ENCODE assay signal across 8 cellular contexts in the genomic region with DNA sequence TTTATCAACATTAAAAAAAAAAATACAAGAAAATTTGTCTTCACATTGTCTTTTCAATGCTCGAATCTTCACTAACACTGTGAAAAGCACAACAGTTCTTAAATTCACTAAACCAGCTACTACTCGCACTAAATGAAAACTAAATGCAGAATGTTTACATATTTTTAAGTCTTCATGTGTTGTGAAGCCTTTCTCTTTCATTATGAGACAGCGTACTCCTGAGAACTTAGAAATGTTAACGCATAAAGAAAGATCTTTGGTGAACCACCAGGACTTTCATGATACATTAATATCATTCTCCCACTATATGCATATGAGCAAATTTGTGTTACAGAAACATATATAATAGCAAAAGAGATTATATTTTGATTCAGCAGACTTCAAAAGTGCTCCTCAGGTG. TPM values are rescaled to one million over a fixed set of nuclear protein-coding genes. Genes with fewer than 3 reads are reported as not detected.
DNase-seq lines count a peak whose midpoint lies in the region; ATAC-seq and TF ChIP-seq lines count a peak whose summit lies in the region.
"Not testable (repeated sequence)": the region's sequence is repeated elsewhere in the genome, so short reads cannot be mapped to it uniquely, and the experiment has no call there.

No MANE protein-coding gene starts in this region.

- not testable (repeated sequence) for H3K9me3 ChIP-seq in A673 (ENCODE audit: low read depth, low read length, poor library complexity, severe bottlenecking); T-helper 17 cell (ENCODE audit: control insufficient read depth, low read length, poor library complexity, severe bottlenecking)

- intact Hi-C loops in A673 (cut with micrococcal nuclease; ENCODE audit: unreplicated experiment) = not testable (repeated sequence)
- intact Hi-C loops in activated T-helper 1 cell treated with anti-CD3 and anti-CD28 coated beads, Interleukin-12 subunit alpha, Interleukin-12 subunit beta, Interleukin-2, Interleukin-4 antibody, amounts not matched to agents 30 ng/mL and 10 ng/mL and 1 ng/mL, durations not matched to agents 14 hours and 24 hours and 36 hours (cut with micrococcal nuclease) = loop anchor here (5.0 kb wide), 1 partner anchor 51 kb away; the partner anchor contains the start of genes NCOR1 and PIGL

- POLR2A ChIA-PET in A673 (lab: Charles Lee; ENCODE audit: low non-redundant PET) = not testable (repeated sequence)

- not testable (repeated sequence) for H3K27me3 Mint-ChIP-seq in T-helper 17 cell; activated CD8-positive, alpha-beta memory T cell treated with anti-CD3 and anti-CD28 coated beads, Interleukin-2, amount 10 ng/mL, durations not matched to agents 7 days and 5 days; activated T-helper 1 cell treated with anti-CD3 and anti-CD28 coated beads, Interleukin-12 subunit alpha, Interleukin-12 subunit beta, Interleukin-2, Interleukin-4 antibody, amounts not matched to agents 30 ng/mL and 10 ng/mL and 1 ng/mL, durations not matched to agents 14 hours and 24 hours and 36 hours (ENCODE audit: insufficient read depth); activated naive CD8-positive, alpha-beta T cell; central memory CD8-positive, alpha-beta T cell

- H3K4me3 Mint-ChIP-seq in T-helper 17 cell; activated CD8-positive, alpha-beta memory T cell treated with anti-CD3 and anti-CD28 coated beads, Interleukin-2, amount 10 ng/mL, durations not matched to agents 7 days and 5 days; activated T-helper 1 cell treated with anti-CD3 and anti-CD28 coated beads, Interleukin-12 subunit alpha, Interleukin-12 subunit beta, Interleukin-2, Interleukin-4 antibody, amounts not matched to agents 30 ng/mL and 10 ng/mL and 1 ng/mL, durations not matched to agents 14 hours and 24 hours and 36 hours; activated naive CD8-positive, alpha-beta T cell; central memory CD8-positive, alpha-beta T cell: not testable (repeated sequence)
- H3K4me3 Mint-ChIP-seq in stimulated activated effector memory CD8-positive, alpha-beta T cell treated with anti-CD3 and anti-CD28 coated beads, Interleukin-12 subunit alpha, Interleukin-12 subunit beta, amount 100 ng/mL, for 72 hours = peak overlapping the region; percentile 27

- H3K27ac ChIP-seq in A673 (ENCODE audit: low read depth, low read length, poor library complexity, severe bottlenecking) = not testable (repeated sequence)

- H3K27ac Mint-ChIP-seq in T-helper 17 cell = peak overlapping the region; percentile 24
- peak overlapping the region; percentile 11 for H3K27ac Mint-ChIP-seq in activated CD8-positive, alpha-beta memory T cell treated with anti-CD3 and anti-CD28 coated beads, Interleukin-2, amount 10 ng/mL, durations not matched to agents 7 days and 5 days
- H3K27ac Mint-ChIP-seq in activated T-helper 1 cell treated with anti-CD3 and anti-CD28 coated beads, Interleukin-12 subunit alpha, Interleukin-12 subunit beta, Interleukin-2, Interleukin-4 antibody, amounts not matched to agents 30 ng/mL and 10 ng/mL and 1 ng/mL, durations not matched to agents 14 hours and 24 hours and 36 hours = peak overlapping the region; percentile 65
- H3K27ac Mint-ChIP-seq in activated naive CD8-positive, alpha-beta T cell = peak overlapping the region; percentile 46
- H3K27ac Mint-ChIP-seq in central memory CD8-positive, alpha-beta T cell (ENCODE audit: low read depth) = peak overlapping the region; percentile 67
- H3K27ac Mint-ChIP-seq in stimulated activated effector memory CD8-positive, alpha-beta T cell treated with anti-CD3 and anti-CD28 coated beads, Interleukin-12 subunit alpha, Interleukin-12 subunit beta, amount 100 ng/mL, for 72 hours = peak overlapping the region; percentile 49

- peaks cover 14% of the 10 kb centered on the region for H3K36me3 ChIP-seq in A673 (ENCODE audit: insufficient read depth, low read length, poor library complexity, severe bottlenecking)

- H3K36me3 Mint-ChIP-seq in T-helper 17 cell (ENCODE audit: low read depth) = not testable (repeated sequence)
- peaks cover 35% of the 10 kb centered on the region for H3K36me3 Mint-ChIP-seq in activated CD8-positive, alpha-beta memory T cell treated with anti-CD3 and anti-CD28 coated beads, Interleukin-2, amount 10 ng/mL, durations not matched to agents 7 days and 5 days
- peaks cover 27% of the 10 kb centered on the region for H3K36me3 Mint-ChIP-seq in activated T-helper 1 cell treated with anti-CD3 and anti-CD28 coated beads, Interleukin-12 subunit alpha, Interleukin-12 subunit beta, Interleukin-2, Interleukin-4 antibody, amounts not matched to agents 30 ng/mL and 10 ng/mL and 1 ng/mL, durations not matched to agents 14 hours and 24 hours and 36 hours (ENCODE audit: low read depth)
- H3K36me3 Mint-ChIP-seq in activated naive CD8-positive, alpha-beta T cell = peaks cover 11% of the 10 kb centered on the region
- H3K36me3 Mint-ChIP-seq in central memory CD8-positive, alpha-beta T cell (ENCODE audit: insufficient read depth) = peaks cover 43% of the 10 kb centered on the region
- peaks cover 94% of the 10 kb centered on the region for H3K36me3 Mint-ChIP-seq in stimulated activated effector memory CD8-positive, alpha-beta T cell treated with anti-CD3 and anti-CD28 coated beads, Interleukin-12 subunit alpha, Interleukin-12 subunit beta, amount 100 ng/mL, for 72 hours

- peaks cover 11% of the 10 kb centered on the region for H3K4me1 Mint-ChIP-seq in T-helper 17 cell
- peaks cover 12% of the 10 kb centered on the region for H3K4me1 Mint-ChIP-seq in activated CD8-positive, alpha-beta memory T cell treated with anti-CD3 and anti-CD28 coated beads, Interleukin-2, amount 10 ng/mL, durations not matched to agents 7 days and 5 days
- not testable (repeated sequence) for H3K4me1 Mint-ChIP-seq in activated T-helper 1 cell treated with anti-CD3 and anti-CD28 coated beads, Interleukin-12 subunit alpha, Interleukin-12 subunit beta, Interleukin-2, Interleukin-4 antibody, amounts not matched to agents 30 ng/mL and 10 ng/mL and 1 ng/mL, durations not matched to agents 14 hours and 24 hours and 36 hours (ENCODE audit: low read depth)
- H3K4me1 Mint-ChIP-seq in activated naive CD8-positive, alpha-beta T cell (ENCODE audit: low read depth) = peaks cover 13% of the 10 kb centered on the region
- peaks cover 33% of the 10 kb centered on the region for H3K4me1 Mint-ChIP-seq in central memory CD8-positive, alpha-beta T cell
- H3K4me1 Mint-ChIP-seq in stimulated activated effector memory CD8-positive, alpha-beta T cell treated with anti-CD3 and anti-CD28 coated beads, Interleukin-12 subunit alpha, Interleukin-12 subunit beta, amount 100 ng/mL, for 72 hours = peaks cover 21% of the 10 kb centered on the region

- ATAC-seq in T-helper 17 cell; activated CD8-positive, alpha-beta memory T cell treated with anti-CD3 and anti-CD28 coated beads, Interleukin-2, amount 10 ng/mL, durations not matched to agents 7 days and 5 days; central memory CD8-positive, alpha-beta T cell (replicated peaks; ENCODE audit: extremely low read depth, poor library complexity, severe bottlenecking); stimulated activated effector memory CD8-positive, alpha-beta T cell treated with anti-CD3 and anti-CD28 coated beads, Interleukin-12 subunit alpha, Interleukin-12 subunit beta, amount 100 ng/mL, for 72 hours: not testable (repeated sequence)

- not testable (repeated sequence) for TF ChIP-seq CTCF in A673 (conservative IDR thresholded peaks at IDR 0.05; ENCODE audit: low read depth, low read length); GM12864 (IDR thresholded peaks at IDR 0.05; ENCODE audit: low read depth, low read length, missing control alignments)

- DNase-seq in A673 (ENCODE audit: low spot score); T-helper 17 cell; activated CD8-positive, alpha-beta memory T cell treated with anti-CD3 and anti-CD28 coated beads, Interleukin-2, amount 10 ng/mL, durations not matched to agents 7 days and 5 days; activated T-helper 1 cell treated with anti-CD3 and anti-CD28 coated beads, Interleukin-12 subunit alpha, Interleukin-12 subunit beta, Interleukin-2, Interleukin-4 antibody, amounts not matched to agents 30 ng/mL and 10 ng/mL and 1 ng/mL, durations not matched to agents 14 hours and 24 hours and 36 hours (ENCODE audit: low spot score); central memory CD8-positive, alpha-beta T cell (ENCODE audit: low spot score in 2 of 2); stimulated activated effector memory CD8-positive, alpha-beta T cell treated with anti-CD3 and anti-CD28 coated beads, Interleukin-12 subunit alpha, Interleukin-12 subunit beta, amount 100 ng/mL, for 72 hours (ENCODE audit: low spot score in 2 of 2): not testable (repeated sequence)
- peak; percentile 15 for DNase-seq in GM12864 (ENCODE audit: low read depth)

- not testable (repeated sequence) for H3K27me3 ChIP-seq in A673 (replicated peaks; ENCODE audit: insufficient read depth, low read depth, low read length, poor library complexity)

- not testable (repeated sequence) for H3K9me3 Mint-ChIP-seq in activated CD8-positive, alpha-beta memory T cell treated with anti-CD3 and anti-CD28 coated beads, Interleukin-2, amount 10 ng/mL, durations not matched to agents 7 days and 5 days (ENCODE audit: low read depth); activated T-helper 1 cell treated with anti-CD3 and anti-CD28 coated beads, Interleukin-12 subunit alpha, Interleukin-12 subunit beta, Interleukin-2, Interleukin-4 antibody, amounts not matched to agents 30 ng/mL and 10 ng/mL and 1 ng/mL, durations not matched to agents 14 hours and 24 hours and 36 hours; activated naive CD8-positive, alpha-beta T cell (ENCODE audit: low read depth); central memory CD8-positive, alpha-beta T cell; stimulated activated effector memory CD8-positive, alpha-beta T cell treated with anti-CD3 and anti-CD28 coated beads, Interleukin-12 subunit alpha, Interleukin-12 subunit beta, amount 100 ng/mL, for 72 hours

- BruUV-seq in A673 (replicated peaks; lab: Mats Ljungman, UMichigan) = TSS peak; percentile 16

- H3K4me1 ChIP-seq in A673 (ENCODE audit: insufficient read depth, low read length, poor library complexity, severe bottlenecking) = not testable (repeated sequence)

- CTCF ChIA-PET in A673 (lab: Charles Lee) = not testable (repeated sequence)
- CTCF ChIA-PET in activated CD8-positive, alpha-beta memory T cell treated with anti-CD3 and anti-CD28 coated beads, Interleukin-2, amount 10 ng/mL, durations not matched to agents 7 days and 5 days (lab: Charles Lee) = interaction anchor here (0.6 to 1.0 kb wide), 3 partner anchors 9 to 168 kb away, joined by 3 to 4 read pairs (median 3); no protein-coding TSS in a partner anchor

- not testable (repeated sequence) for H3K4me3 ChIP-seq in A673 (ENCODE audit: low read depth, low read length, poor library complexity, severe bottlenecking); GM12864 (ENCODE audit: low read depth, low read length)

RNA-seq across cellular contexts. Expression of gene NCOR1, which starts 48.6 kb away (rescaled TPM):
- total RNA-seq in A673 (2021) (148 and 150 TPM in 2 replicates), T-helper 17 cell (100 to 1,000 TPM; 155 to 161 TPM)
- 100 to 1,000 TPM; 166 to 175 TPM for total RNA-seq in activated CD8-positive, alpha-beta memory T cell treated with anti-CD3 and anti-CD28 coated beads, Interleukin-2, amount 10 ng/mL, durations not matched to agents 7 days and 5 days
- 123 and 131 TPM in 2 replicates for total RNA-seq in activated T-helper 1 cell treated with anti-CD3 and anti-CD28 coated beads, Interleukin-12 subunit alpha, Interleukin-12 subunit beta, Interleukin-2, Interleukin-4 antibody, amounts not matched to agents 30 ng/mL and 10 ng/mL and 1 ng/mL, durations not matched to agents 14 hours and 24 hours and 36 hours

RNA-seq across cellular contexts. Expression of gene PIGL, which starts 50.3 kb away (rescaled TPM):
- total RNA-seq in A673 (2021) = 31.7 and 41.9 TPM in 2 replicates
- 10 to 100 TPM; 54.5 to 69.0 TPM for total RNA-seq in T-helper 17 cell
- 10 to 100 TPM; 27.9 to 37.6 TPM for total RNA-seq in activated CD8-positive, alpha-beta memory T cell treated with anti-CD3 and anti-CD28 coated beads, Interleukin-2, amount 10 ng/mL, durations not matched to agents 7 days and 5 days
- 45.7 and 46.1 TPM in 2 replicates for total RNA-seq in activated T-helper 1 cell treated with anti-CD3 and anti-CD28 coated beads, Interleukin-12 subunit alpha, Interleukin-12 subunit beta, Interleukin-2, Interleukin-4 antibody, amounts not matched to agents 30 ng/mL and 10 ng/mL and 1 ng/mL, durations not matched to agents 14 hours and 24 hours and 36 hours

Comparison
In these comparisons a context has a peak if more than half of its experiments do, and no peak if none do; other contexts are left out.
1. H3K27ac Mint-ChIP-seq: peak in every context shown above with its lines; median percentile 67 in central memory CD8-positive, alpha-beta T cell; 65 in activated T-helper 1 cell treated with anti-CD3 and anti-CD28 coated beads, Interleukin-12 subunit alpha, Interleukin-12 subunit beta, Interleukin-2, Interleukin-4 antibody, amounts not matched to agents 30 ng/mL and 10 ng/mL and 1 ng/mL, durations not matched to agents 14 hours and 24 hours and 36 hours; 49 in stimulated activated effector memory CD8-positive, alpha-beta T cell treated with anti-CD3 and anti-CD28 coated beads, Interleukin-12 subunit alpha, Interleukin-12 subunit beta, amount 100 ng/mL, for 72 hours; 46 in activated naive CD8-positive, alpha-beta T cell; 24 in T-helper 17 cell; 11 in activated CD8-positive, alpha-beta memory T cell treated with anti-CD3 and anti-CD28 coated beads, Interleukin-2, amount 10 ng/mL, durations not matched to agents 7 days and 5 days.